Comparison of ENCODE assay signal across 8 cellular contexts in genomic region chr11:59802639-59803176, GRCh38. TPM values are rescaled to one million over a fixed set of nuclear protein-coding genes. Genes with fewer than 3 reads are reported as not detected.
DNase-seq lines count a peak whose midpoint lies in the region; ATAC-seq and TF ChIP-seq lines count a peak whose summit lies in the region.

No MANE protein-coding gene starts in this region.

- H3K27me3 ChIP-seq in colonic mucosa (no peaks in the 10 kb centered on the region), upper lobe of right lung (no peaks in the 10 kb centered on the region)

- H3K4me1 ChIP-seq in colonic mucosa = peaks cover 8% of the 10 kb centered on the region
- H3K4me1 ChIP-seq in upper lobe of right lung = no peaks in the 10 kb centered on the region

- H3K9me3 ChIP-seq in colonic mucosa = no peaks in the 10 kb centered on the region
- no peaks in the 10 kb centered on the region for H3K9me3 ChIP-seq in upper lobe of right lung

- peak; percentile 76 for ATAC-seq in upper lobe of right lung

- H3K4me3 ChIP-seq in Jurkat, Clone E6-1 (ENCODE audit: low read length) = no peak overlapping the region
- H3K4me3 ChIP-seq in colonic mucosa (no peak overlapping the region), upper lobe of right lung (no peak overlapping the region)

- H3K36me3 ChIP-seq in colonic mucosa = peaks cover 4% of the 10 kb centered on the region
- H3K36me3 ChIP-seq in upper lobe of right lung = peaks cover 77% of the 10 kb centered on the region

- DNase-seq in ACHN (peak; percentile 51), GDM1 (lab: John Stamatoyannopoulos, UW) (peak; percentile 10), SKM-1 (lab: John Stamatoyannopoulos, UW; ENCODE audit: unreplicated experiment) (peak; percentile 42), colonic mucosa (peak; percentile 60), medulla oblongata (ENCODE audit: extremely low spot score) (peak; percentile 89), upper lobe of right lung (no peak), GM19238 (ENCODE audit: insufficient read length, low spot score) (no peak)
- DNase-seq in Jurkat, Clone E6-1 (ENCODE audit: low read depth, low spot score) = peak; percentile 59

- no peak overlapping the region for H3K27ac ChIP-seq in colonic mucosa
- peak overlapping the region; percentile 15 for H3K27ac ChIP-seq in upper lobe of right lung

- no peak overlapping the region for H3K9ac ChIP-seq in colonic mucosa (ENCODE audit: low read depth in 2 of 2, low read length in 2 of 2)

- in situ Hi-C loops in ACHN (cut with HindIII; ENCODE audit: low pct_ligation_motif_present, low pct_unique_long_range_greater_than_20kb, low sequenced_read_pairs) = no loop called here

- intact Hi-C loops in colonic mucosa (cut with DNase I) = loop anchor here (2.0 to 10.0 kb wide), 3 partner anchors 48 to 268 kb away; partner anchors contain the start of gene STX3
- intact Hi-C loops in upper lobe of right lung (cut with DNase I) = loop anchor here (5.0 kb wide), 1 partner anchor 50 kb away; no protein-coding TSS in a partner anchor

- TF ChIP-seq CTCF in colonic mucosa (IDR thresholded peaks at IDR 0.05) (peak; percentile 55), upper lobe of right lung (IDR thresholded peaks at IDR 0.05) (peak; percentile 65)

RNA-seq across cellular contexts. Expression of gene MRPL16, which starts 7.9 kb away (rescaled TPM):
- polyA plus RNA-seq in Jurkat, Clone E6-1 (2012; ENCODE audit: insufficient read depth, insufficient read length) = 209 TPM
- 10 to 100 TPM; 51.6 to 91.3 TPM for total RNA-seq in colonic mucosa
- 30.1 TPM for total RNA-seq in upper lobe of right lung

RNA-seq across cellular contexts. Expression of gene CBLIF, which starts 42.6 kb away (rescaled TPM):
- not detected for polyA plus RNA-seq in Jurkat, Clone E6-1 (2012; ENCODE audit: insufficient read depth, insufficient read length)
- under 1 TPM in 1 of 2 donors, not detected in 1; 0.48 TPM for total RNA-seq in colonic mucosa
- total RNA-seq in upper lobe of right lung = not detected

RNA-seq across cellular contexts. Expression of gene STX3, which starts 47.5 kb away (rescaled TPM):
- polyA plus RNA-seq in Jurkat, Clone E6-1 (2012; ENCODE audit: insufficient read depth, insufficient read length) = 17.7 TPM
- total RNA-seq in colonic mucosa = 10 to 100 TPM; 45.2 to 70.9 TPM
- 75.1 TPM for total RNA-seq in upper lobe of right lung

Comparison
In these comparisons a context has a peak if more than half of its experiments do, and no peak if none do; other contexts are left out.
1. DNase-seq: peak in ACHN (single experiment), GDM1 (single experiment), Jurkat, Clone E6-1 (single experiment), SKM-1 (single experiment), colonic mucosa (single experiment) and medulla oblongata (single experiment); none in upper lobe of right lung (single experiment) and GM19238 (single experiment).